Comparison of ENCODE assay signal across 5 cellular contexts in genomic region chr22:15665478-15665877, GRCh38. TPM values are rescaled to one million over a fixed set of nuclear protein-coding genes. Genes with fewer than 3 reads are reported as not detected.
"Had no signal": no experiment of that assay in that cellular context is flagged by ENCODE, and none has a peak within 500 bp of the region (broad histone marks: within the 10 kb centered on the region; RNA-seq: fewer than 3 reads in every experiment).

No MANE protein-coding gene starts in this region.

RNA-seq across cellular contexts. Expression of gene POTEH, which starts 24.3 kb away (rescaled TPM):
- total RNA-seq: GM23248, H7, HFFc6, IMR-90, K562 had no signal
- polyA plus RNA-seq: GM23248, IMR-90, K562 had no signal
